ENCODE assay signal across 20 cellular contexts in the genomic region with DNA sequence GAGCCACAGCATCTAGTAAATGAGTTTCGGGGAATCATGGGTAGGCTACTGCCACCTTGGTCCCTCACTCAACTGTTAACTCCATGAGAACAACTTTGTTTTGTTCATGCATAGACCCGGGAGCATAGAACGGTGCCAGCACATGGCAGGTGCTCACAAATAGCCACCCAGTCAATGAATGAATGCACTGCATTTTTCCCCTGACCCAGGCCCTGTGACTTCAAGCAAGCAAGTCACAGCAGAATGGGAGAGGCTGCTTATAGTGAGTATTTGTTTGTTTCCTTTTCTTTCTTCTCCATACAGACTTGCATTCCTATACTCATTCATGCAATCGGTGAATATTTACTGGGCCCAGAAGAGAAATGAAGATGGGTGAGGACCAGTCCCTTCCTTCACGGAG.
DNase-seq lines count a peak whose midpoint lies in the region; ATAC-seq and TF ChIP-seq lines count a peak whose summit lies in the region.
"Had no signal": no experiment of that assay in that cellular context is flagged by ENCODE, and none has a peak within 500 bp of the region (broad histone marks: within the 10 kb centered on the region; RNA-seq: fewer than 3 reads in every experiment).

No MANE protein-coding gene starts in this region.

- no peak overlapping the region for H3K4ac ChIP-seq in mesenchymal stem cell (ENCODE audit: low read depth in 1 of 2, low read length in 2 of 2)

- no peak overlapping the region for H3K4me2 ChIP-seq in mesenchymal stem cell (ENCODE audit: low read length, poor library complexity, severe bottlenecking)
- H3K4me2 ChIP-seq: KMS-11 had no signal

- no peaks in the 10 kb centered on the region for H3K27me3 Mint-ChIP-seq in activated naive CD4-positive, alpha-beta T cell treated with anti-CD3 and anti-CD28 coated beads, Interleukin-2, amount 50 U/mL, for 24 hours
- no peaks in the 10 kb centered on the region for H3K27me3 Mint-ChIP-seq in central memory CD8-positive, alpha-beta T cell
- H3K27me3 Mint-ChIP-seq: activated B cell treated with CpG ODN at 0.5 μM for 24 hours had no signal

- H2AFZ ChIP-seq in mesenchymal stem cell (ENCODE audit: low read depth, low read length), result no peak overlapping the region

- peak overlapping the region; percentile 4 for H3K27ac Mint-ChIP-seq in activated naive CD4-positive, alpha-beta T cell treated with anti-CD3 and anti-CD28 coated beads, Interleukin-2, amount 50 U/mL, for 24 hours
- H3K27ac Mint-ChIP-seq in activated naive CD4-positive, alpha-beta T cell treated with anti-CD3 and anti-CD28 coated beads, Interleukin-2, amount 50 U/mL, for 72 hours, result peak overlapping the region in 1 of 2 donors; percentile 34
- H3K27ac Mint-ChIP-seq in central memory CD8-positive, alpha-beta T cell (ENCODE audit: low read depth), result peak overlapping the region; percentile 0
- H3K27ac Mint-ChIP-seq: activated B cell treated with CpG ODN at 0.5 μM for 24 hours; activated T-helper 1 cell treated with anti-CD3 and anti-CD28 coated beads, Interleukin-12 subunit alpha, Interleukin-12 subunit beta, Interleukin-2, Interleukin-4 antibody, amounts not matched to agents 30 ng/mL and 10 ng/mL and 1 ng/mL, durations not matched to agents 14 hours and 24 hours and 36 hours had no signal

- no peak overlapping the region for H3K4me3 Mint-ChIP-seq in activated naive CD4-positive, alpha-beta T cell treated with anti-CD3 and anti-CD28 coated beads, Interleukin-2, amount 50 U/mL, for 24 hours
- H3K4me3 Mint-ChIP-seq in central memory CD8-positive, alpha-beta T cell, result no peak overlapping the region
- H3K4me3 Mint-ChIP-seq: activated B cell treated with CpG ODN at 0.5 μM for 24 hours; activated T-helper 1 cell treated with anti-CD3 and anti-CD28 coated beads, Interleukin-12 subunit alpha, Interleukin-12 subunit beta, Interleukin-2, Interleukin-4 antibody, amounts not matched to agents 30 ng/mL and 10 ng/mL and 1 ng/mL, durations not matched to agents 14 hours and 24 hours and 36 hours had no signal

- WGBS in mesenchymal stem cell, result 91% methylated on average over 5 of the region's 5 CpGs
- 92% methylated on average over 5 of the region's 5 CpGs for WGBS in upper lobe of left lung, 2 donors

- no peak overlapping the region for H4K91ac ChIP-seq in mesenchymal stem cell (ENCODE audit: low read length)

- H3K27ac ChIP-seq in mesenchymal stem cell (ENCODE audit: low read length, poor library complexity, severe bottlenecking) (peak overlapping the region; percentile 93), upper lobe of left lung (peak overlapping the region in 3 of 4 donors; percentile 27 to 74 (median 54))
- H3K27ac ChIP-seq: KMS-11 had no signal

- H3K36me3 ChIP-seq in mesenchymal stem cell (ENCODE audit: control insufficient read depth in 1 of 2, insufficient read depth in 2 of 2, low read depth in 1 of 2, low read length in 2 of 2) (peaks cover 2 to 49% of the 10 kb centered on the region in 2 experiments), upper lobe of left lung (no peaks in the 10 kb centered on the region)
- H3K36me3 ChIP-seq: right lobe of liver, transverse colon had no signal

- H3K9ac ChIP-seq in mesenchymal stem cell (ENCODE audit: low read length), result no peak overlapping the region
- H3K9ac ChIP-seq: KMS-11 had no signal

- H3K4me1 Mint-ChIP-seq in activated naive CD4-positive, alpha-beta T cell treated with anti-CD3 and anti-CD28 coated beads, Interleukin-2, amount 50 U/mL, for 24 hours, result peaks cover 10% of the 10 kb centered on the region
- peaks cover 33% of the 10 kb centered on the region for H3K4me1 Mint-ChIP-seq in central memory CD8-positive, alpha-beta T cell

- H3K4me1 ChIP-seq in mesenchymal stem cell (ENCODE audit: control insufficient read depth, insufficient read depth, low read depth, low read length) (peaks cover 74% of the 10 kb centered on the region), upper lobe of left lung (peaks cover 35 to 47% (median 44%) of the 10 kb centered on the region in 4 donors)

- H3K9me3 ChIP-seq in mesenchymal stem cell (ENCODE audit: control insufficient read depth, low read length) (no peaks in the 10 kb centered on the region), upper lobe of left lung (no peaks in the 10 kb centered on the region)
- H3K9me3 ChIP-seq: right lobe of liver, transverse colon had no signal

- no peak for ATAC-seq in activated naive CD4-positive, alpha-beta T cell treated with anti-CD3 and anti-CD28 coated beads, Interleukin-2, amount 50 U/mL, for 72 hours
- ATAC-seq in central memory CD8-positive, alpha-beta T cell (replicated peaks; ENCODE audit: extremely low read depth, poor library complexity, severe bottlenecking), result no peak
- ATAC-seq in upper lobe of left lung (ENCODE audit: low FRiP score in 2 of 2), result no peak
- no peak for ATAC-seq in HG02885 (IDR thresholded peaks at IDR 0.05; ENCODE audit: poor library complexity, unreplicated experiment)
- ATAC-seq: left lobe of liver, right lobe of liver had no signal

- no peak for TF ChIP-seq CTCF in upper lobe of left lung (IDR thresholded peaks at IDR 0.05)

- H3K79me1 ChIP-seq in mesenchymal stem cell (replicated peaks; ENCODE audit: low read length, poor library complexity, severe bottlenecking), result peaks cover 8% of the 10 kb centered on the region

- H4K8ac ChIP-seq in mesenchymal stem cell (ENCODE audit: low read length), result no peak overlapping the region

- no peak for TF ChIP-seq POLR2A in upper lobe of left lung (IDR thresholded peaks at IDR 0.05)

- DNase-seq in activated naive CD4-positive, alpha-beta T cell treated with anti-CD3 and anti-CD28 coated beads, Interleukin-2, amount 50 U/mL, for 72 hours (ENCODE audit: low spot score in 2 of 2), result no peak
- DNase-seq in central memory CD8-positive, alpha-beta T cell (ENCODE audit: low spot score in 2 of 2), result no peak
- DNase-seq in mesenchymal stem cell (no peak), upper lobe of left lung (no peak), Kasumi-1 (lab: John Stamatoyannopoulos, UW) (no peak)
- no peak for DNase-seq in stimulated activated CD4-positive, alpha-beta T cell treated with anti-CD3 and anti-CD28 coated beads, Interleukin-4, amount 100 ng/mL, for 4 hours
- DNase-seq: activated B cell treated with CpG ODN at 0.5 μM for 24 hours; activated CD8-positive, alpha-beta memory T cell treated with anti-CD3 and anti-CD28 coated beads for 24 hours; C1 segment of cervical spinal cord; dermis blood vessel endothelial cell; NCI-H1105; NCI-H524 treated with DMSO at 0.1 percent for 48 hours; right lobe of liver; stimulated activated naive CD4-positive, alpha-beta T cell treated with Interleukin-2 at 50 U/mL for 16 hours; transverse colon had no signal

- peak overlapping the region; percentile 51 for H2AK5ac ChIP-seq in mesenchymal stem cell (ENCODE audit: low read length, severe bottlenecking)

- no peaks in the 10 kb centered on the region for H3K27me3 ChIP-seq in mesenchymal stem cell (ENCODE audit: control insufficient read depth in 1 of 2, insufficient read depth in 1 of 2, low read length in 2 of 2)
- no peaks in the 10 kb centered on the region for H3K27me3 ChIP-seq in upper lobe of left lung
- H3K27me3 ChIP-seq: right lobe of liver, transverse colon had no signal

- H2BK120ac ChIP-seq in mesenchymal stem cell (ENCODE audit: low read depth, low read length), result peak overlapping the region; percentile 54

- no peak overlapping the region for H2BK15ac ChIP-seq in mesenchymal stem cell (ENCODE audit: low read depth, poor library complexity, severe bottlenecking)

- no peak overlapping the region for H3K14ac ChIP-seq in mesenchymal stem cell (ENCODE audit: low read length in 2 of 2)

- TF ChIP-seq EP300 in upper lobe of left lung (IDR thresholded peaks at IDR 0.05), result no peak

- H2BK12ac ChIP-seq in mesenchymal stem cell (ENCODE audit: low read length in 2 of 2), result peak overlapping the region in 1 of 2 experiments; percentile 3

- no peak overlapping the region for H3K23ac ChIP-seq in mesenchymal stem cell (ENCODE audit: low read length in 2 of 2)

- H3K9me3 Mint-ChIP-seq in activated naive CD4-positive, alpha-beta T cell treated with anti-CD3 and anti-CD28 coated beads, Interleukin-2, amount 50 U/mL, for 24 hours, result no peaks in the 10 kb centered on the region
- no peaks in the 10 kb centered on the region for H3K9me3 Mint-ChIP-seq in activated naive CD4-positive, alpha-beta T cell treated with anti-CD3 and anti-CD28 coated beads, Interleukin-2, amount 50 U/mL, for 72 hours
- H3K9me3 Mint-ChIP-seq in central memory CD8-positive, alpha-beta T cell, result no peaks in the 10 kb centered on the region
- H3K9me3 Mint-ChIP-seq: activated B cell treated with CpG ODN at 0.5 μM for 24 hours; activated T-helper 1 cell treated with anti-CD3 and anti-CD28 coated beads, Interleukin-12 subunit alpha, Interleukin-12 subunit beta, Interleukin-2, Interleukin-4 antibody, amounts not matched to agents 30 ng/mL and 10 ng/mL and 1 ng/mL, durations not matched to agents 14 hours and 24 hours and 36 hours had no signal

- H3K18ac ChIP-seq in mesenchymal stem cell (ENCODE audit: low read depth in 1 of 2, low read length in 2 of 2), result peak overlapping the region in 1 of 2 experiments; percentile 25

- no peak overlapping the region for H2BK5ac ChIP-seq in mesenchymal stem cell (ENCODE audit: low read depth, low read length, poor library complexity, severe bottlenecking)

- no peaks in the 10 kb centered on the region for H3K36me3 Mint-ChIP-seq in activated naive CD4-positive, alpha-beta T cell treated with anti-CD3 and anti-CD28 coated beads, Interleukin-2, amount 50 U/mL, for 24 hours
- no peaks in the 10 kb centered on the region for H3K36me3 Mint-ChIP-seq in activated naive CD4-positive, alpha-beta T cell treated with anti-CD3 and anti-CD28 coated beads, Interleukin-2, amount 50 U/mL, for 72 hours
- H3K36me3 Mint-ChIP-seq in central memory CD8-positive, alpha-beta T cell (ENCODE audit: insufficient read depth), result no peaks in the 10 kb centered on the region

- H3K4me3 ChIP-seq in mesenchymal stem cell (ENCODE audit: insufficient read depth in 1 of 2, low read depth in 1 of 2, low read length in 2 of 2) (no peak overlapping the region), upper lobe of left lung (no peak overlapping the region)
- H3K4me3 ChIP-seq: right lobe of liver, transverse colon had no signal
